In the genomic region with DNA sequence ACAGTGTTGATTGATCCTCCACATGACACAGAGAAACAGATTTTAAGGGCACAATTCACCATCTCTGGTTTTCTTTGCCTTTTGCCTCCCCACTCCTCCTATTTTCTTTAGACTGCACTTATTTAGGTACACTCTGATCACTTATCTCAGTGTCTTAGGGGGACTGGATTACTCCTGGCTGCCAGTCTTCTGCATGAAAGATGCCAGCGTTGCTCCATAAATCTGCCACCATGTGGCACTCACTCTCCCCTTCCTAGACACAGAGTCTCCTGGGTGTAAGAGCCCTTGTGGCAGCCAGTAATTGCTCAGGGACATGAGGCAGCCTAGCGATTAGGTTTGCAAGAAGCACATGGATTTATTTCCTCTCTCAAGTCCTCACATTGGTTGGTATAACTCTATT, we compare ENCODE assay signal across 8 cellular contexts. TPM values are rescaled to one million over a fixed set of nuclear protein-coding genes. Genes with fewer than 3 reads are reported as not detected.
A peak's percentile ranks its signal among the peaks of the same experiment; 100 is the strongest.
DNase-seq lines count a peak whose midpoint lies in the region; ATAC-seq, FAIRE-seq and TF ChIP-seq lines count a peak whose summit lies in the region.
"Had no signal": no experiment of that assay in that cellular context is flagged by ENCODE, and none has a peak within 500 bp of the region (broad histone marks: within the 10 kb centered on the region; RNA-seq: fewer than 3 reads in every experiment).

No MANE protein-coding gene starts in this region.

- H3K4me3 ChIP-seq in HCT116 (replicated peaks in 1 of 2; ENCODE audit: low read depth in 1 of 2, low read length in 2 of 2) (no peak overlapping the region), bronchial epithelial cell (ENCODE audit: low read depth, low read length) (no peak overlapping the region)

- H3K4me2 ChIP-seq in HCT116 (ENCODE audit: low read length), result no peak overlapping the region

- no peak overlapping the region for H3K27ac ChIP-seq in HCT116 (ENCODE audit: low read depth, low read length)

- TF ChIP-seq CTCF in HCT116 (IDR thresholded peaks at IDR 0.05 in 2 of 3, conservative IDR thresholded peaks at IDR 0.05 in 1 of 3; ENCODE audit: borderline replicate concordance in 1 of 3, insufficient read depth in 1 of 3, low read depth in 2 of 3, low read length in 2 of 3) (peak in 2 of 3 experiments; percentile 25 to 53; a peak in 3 of 6 replicates), bronchial epithelial cell (IDR thresholded peaks at IDR 0.05; ENCODE audit: insufficient read depth, low read length, severe bottlenecking) (no peak), progenitor cell of endocrine pancreas (IDR thresholded peaks at IDR 0.05; ENCODE audit: unreplicated experiment) (no peak)

- H2AFZ ChIP-seq in HCT116 (ENCODE audit: low read depth, low read length, poor library complexity, severe bottlenecking), result no peak overlapping the region

- peaks cover 12% of the 10 kb centered on the region for H3K4me1 Mint-ChIP-seq in progenitor cell of endocrine pancreas (ENCODE audit: low read depth)

- H4K20me1 ChIP-seq in HCT116 (ENCODE audit: insufficient read depth), result no peaks in the 10 kb centered on the region

- no peaks in the 10 kb centered on the region for H3K27me3 Mint-ChIP-seq in progenitor cell of endocrine pancreas

- H3K36me3 ChIP-seq in HCT116 (ENCODE audit: control insufficient read depth in 1 of 2, insufficient read depth in 2 of 2, low read length in 2 of 2) (peaks cover 16 to 21% of the 10 kb centered on the region in 2 experiments), bronchial epithelial cell (ENCODE audit: control insufficient read depth, insufficient read depth, low read length) (no peaks in the 10 kb centered on the region)

- no peaks in the 10 kb centered on the region for H3K9me3 ChIP-seq in HCT116 (ENCODE audit: control insufficient read depth in 1 of 2, insufficient read depth in 1 of 2, low read depth in 1 of 2, low read length in 2 of 2)

- DNase-seq in HCT116 (ENCODE audit: low read depth, low spot score) (peak; percentile 15), NCI-H2171 treated with DMSO at 0.1 percent for 48 hours (lab: John Stamatoyannopoulos, UW) (peak; percentile 83), bronchial epithelial cell (ENCODE audit: low read depth) (peak; percentile 15), progenitor cell of endocrine pancreas (ENCODE audit: low spot score, unreplicated experiment) (no peak), GM19239 (ENCODE audit: insufficient read length, low spot score) (no peak)
- no peak for DNase-seq in stimulated activated CD4-positive, alpha-beta T cell treated with anti-CD3 and anti-CD28 coated beads, Interleukin-4, amount 100 ng/mL, for 24 hours

- RAD21 ChIA-PET in HCT116 (lab: Charles Lee; ENCODE audit: low non-redundant PET in 1 of 2, low total read pairs in 2 of 2, uncharacterized antibody in 2 of 2, unreplicated experiment in 2 of 2), result interaction anchor here in 1 of 2 experiments (0.8 kb wide), 1 partner anchor 63 kb away, joined by 3 read pairs; no protein-coding TSS in a partner anchor

- FAIRE-seq in bronchial epithelial cell (lab: Jason Lieb, UNC), result no peak
- FAIRE-seq in GM19239 (lab: Jason Lieb, UNC), result no peak

- no peak for TF ChIP-seq POLR2A in HCT116 (IDR thresholded peaks at IDR 0.05; ENCODE audit: borderline replicate concordance, extremely low read depth, insufficient read depth, insufficient read length)

- H3K27me3 ChIP-seq in HCT116 (ENCODE audit: insufficient read depth, low read length) (0 out of 2 replicates have a peak, but pooled peaks cover 4% of the 10 kb centered on the region), bronchial epithelial cell (ENCODE audit: control insufficient read depth, insufficient read depth, low read length) (peaks cover 14% of the 10 kb centered on the region)

- H3K9me2 ChIP-seq in HCT116 (ENCODE audit: insufficient read depth), result no peaks in the 10 kb centered on the region

- peaks cover 7% of the 10 kb centered on the region for H3K36me3 Mint-ChIP-seq in progenitor cell of endocrine pancreas (ENCODE audit: insufficient read depth)

- H3K27ac Mint-ChIP-seq in progenitor cell of endocrine pancreas, result peak overlapping the region; percentile 51
- H3K27ac Mint-ChIP-seq: activated naive CD8-positive, alpha-beta T cell treated with anti-CD3 and anti-CD28 coated beads, Interleukin-2, amount 50 U/mL, for 24 hours had no signal

- CTCF ChIA-PET in HCT116 (lab: Charles Lee), result interaction anchor here (0.7 to 2.7 kb wide), 12 partner anchors 10 to 1528 kb away, joined by 3 to 21 read pairs (median 4); a partner anchor contains a TSS

- H3K9me3 Mint-ChIP-seq in progenitor cell of endocrine pancreas (ENCODE audit: low read depth), result no peaks in the 10 kb centered on the region
- H3K9me3 Mint-ChIP-seq: activated naive CD8-positive, alpha-beta T cell treated with anti-CD3 and anti-CD28 coated beads, Interleukin-2, amount 50 U/mL, for 24 hours had no signal

- TF ChIP-seq RAD21 in HCT116 (IDR thresholded peaks at IDR 0.05; ENCODE audit: low read depth), result peak; percentile 55

- no TSS peak for BruUV-seq in HCT116 (replicated peaks; lab: Mats Ljungman, UMichigan)

- POLR2A ChIA-PET in HCT116 (lab: Charles Lee), result no interaction called here

- intact Hi-C loops in HCT116 (cut with micrococcal nuclease), result no loop called here

- H3K4me3 Mint-ChIP-seq in progenitor cell of endocrine pancreas (ENCODE audit: low read depth), result no peak overlapping the region
- H3K4me3 Mint-ChIP-seq: activated naive CD8-positive, alpha-beta T cell treated with anti-CD3 and anti-CD28 coated beads, Interleukin-2, amount 50 U/mL, for 24 hours had no signal

- peaks cover 0 to 9% of the 10 kb centered on the region in 2 experiments; a peak in 1 of 4 replicates for H3K4me1 ChIP-seq in HCT116 (ENCODE audit: control insufficient read depth in 1 of 2, insufficient read depth in 2 of 2, low read length in 2 of 2)

- no peaks in the 10 kb centered on the region for H3K79me2 ChIP-seq in HCT116 (ENCODE audit: insufficient read depth, low read length)

- no peak overlapping the region for H3K9ac ChIP-seq in HCT116 (ENCODE audit: low read length)

- ATAC-seq in HCT116 (peak; percentile 78), GM18502 (IDR thresholded peaks at IDR 0.05; ENCODE audit: poor library complexity, unreplicated experiment) (no peak)
- ATAC-seq: activated naive CD8-positive, alpha-beta T cell treated with anti-CD3 and anti-CD28 coated beads, Interleukin-2, amount 50 U/mL, for 24 hours had no signal

TF ChIP-seq in HCT116, 20 proteins besides CTCF, POLR2A, EP300 and RAD21:
- no peak for TF ChIP-seq CBX3 (IDR thresholded peaks at IDR 0.05; ENCODE audit: low read depth)
- TF ChIP-seq, protein P1, sequence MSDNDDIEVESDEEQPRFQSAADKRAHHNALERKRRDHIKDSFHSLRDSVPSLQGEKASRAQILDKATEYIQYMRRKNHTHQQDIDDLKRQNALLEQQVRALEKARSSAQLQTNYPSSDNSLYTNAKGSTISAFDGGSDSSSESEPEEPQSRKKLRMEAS (IDR thresholded peaks at IDR 0.05), result peak; percentile 26; the same call in 1 of the 2 replicates
TF ChIP-seq in HCT116: peak in this region for 1.

RNA-seq across cellular contexts. Expression of a gene that starts 34.5 kb away (rescaled TPM):
- total RNA-seq in HCT116 (2021; ENCODE audit: unreplicated experiment) (2.0 TPM), bronchial epithelial cell (1.8 TPM in 1 of 2 replicates, not detected in the other), progenitor cell of endocrine pancreas (1.5 and 2.7 TPM in 2 replicates)
- 0.85 and 1.2 TPM in 2 replicates for polyA plus RNA-seq in HCT116 (2012)

RNA-seq across cellular contexts. Expression of a gene that starts 42.1 kb away (rescaled TPM):
- total RNA-seq in HCT116 (2021; ENCODE audit: unreplicated experiment), result 64.3 TPM
- 18.2 and 27.6 TPM in 2 replicates for polyA plus RNA-seq in HCT116 (2012)
- total RNA-seq in bronchial epithelial cell, result 16.5 and 19.5 TPM in 2 replicates
- total RNA-seq in progenitor cell of endocrine pancreas, result 94.0 and 94.6 TPM in 2 replicates

Comparison
In these comparisons a context has a peak if more than half of its experiments do, and no peak if none do; other contexts are left out.
1. DNase-seq: peak in HCT116 (single experiment), NCI-H2171 treated with DMSO at 0.1 percent for 48 hours (single experiment) and bronchial epithelial cell (single experiment); none in progenitor cell of endocrine pancreas (single experiment), GM19239 (single experiment) and stimulated activated CD4-positive, alpha-beta T cell treated with anti-CD3 and anti-CD28 coated beads, Interleukin-4, amount 100 ng/mL, for 24 hours (single experiment).
2. CTCF ChIP-seq: peak in HCT116 (2 of 3); none in bronchial epithelial cell (single experiment) and progenitor cell of endocrine pancreas (single experiment).